9 cellular contexts compared by ENCODE assay signal in the genomic region with DNA sequence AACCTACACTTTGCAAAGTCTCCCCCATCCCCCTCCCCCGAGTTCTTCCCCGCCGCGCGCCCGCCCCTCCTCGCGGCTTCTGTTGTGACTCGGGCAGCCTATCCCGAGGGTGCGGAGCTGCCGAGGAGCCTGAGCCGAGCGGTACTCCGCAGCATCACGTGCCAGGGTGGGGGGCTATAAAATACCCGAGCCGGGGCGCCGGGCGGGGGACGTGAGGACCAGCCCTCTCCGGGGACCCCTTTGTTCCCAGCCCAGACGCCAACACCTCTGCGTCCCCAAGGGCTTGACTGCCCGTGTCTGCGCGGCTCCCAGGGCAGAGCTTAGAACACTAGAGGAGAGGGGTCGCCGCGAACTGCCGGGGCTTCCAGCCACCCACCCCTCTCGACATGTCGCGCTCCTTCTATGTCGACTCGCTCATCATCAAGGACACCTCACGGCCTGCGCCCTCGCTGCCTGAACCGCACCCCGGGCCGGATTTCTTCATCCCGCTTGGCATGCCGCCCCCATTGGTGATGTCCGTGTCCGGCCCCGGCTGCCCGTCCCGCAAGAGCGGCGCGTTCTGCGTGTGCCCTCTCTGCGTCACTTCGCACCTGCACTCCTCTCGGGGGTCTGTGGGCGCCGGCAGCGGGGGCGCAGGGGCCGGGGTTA. TPM values are rescaled to one million over a fixed set of nuclear protein-coding genes. Genes with fewer than 3 reads are reported as not detected.
DNase-seq lines count a peak whose midpoint lies in the region; ATAC-seq, FAIRE-seq and TF ChIP-seq lines count a peak whose summit lies in the region.
"Had no signal": no experiment of that assay in that cellular context is flagged by ENCODE, and none has a peak within 500 bp of the region (broad histone marks: within the 10 kb centered on the region; RNA-seq: fewer than 3 reads in every experiment).

Gene GSX2, plus strand, starts transcription at position 205 of the 648 bp plus-strand sequence. Its CDS starts 182 bp downstream, at position 387.

- 0 to 1% methylated on average over 15 to 62 of the region's 62 CpGs for WGBS in testis, 2 donors

- no peak for DNase-seq in activated CD4-positive, alpha-beta T cell treated with anti-CD3 and anti-CD28 coated beads, Interleukin-2, amount 10 ng/mL, durations not matched to agents 24 days and 14 days
- DNase-seq in activated CD4-positive, alpha-beta T cell treated with anti-CD3 and anti-CD28 coated beads for 1 hour = no peak
- DNase-seq in activated naive CD8-positive, alpha-beta T cell treated with anti-CD3 and anti-CD28 coated beads for 36 hours = no peak
- DNase-seq in iPS-NIHi7 (ENCODE audit: extremely low spot score) = peak; percentile 33
- no peak for DNase-seq in testis
- no peak for DNase-seq in NCI-H1105 (lab: John Stamatoyannopoulos, UW)
- no peak for DNase-seq in D721Med (ENCODE audit: insufficient read length, low spot score)

- no peak for FAIRE-seq in D721Med (lab: Jason Lieb, UNC)
- FAIRE-seq: G401.6 had no signal

- no peaks in the 10 kb centered on the region for H3K9me3 ChIP-seq in testis

- H3K4me1 Mint-ChIP-seq in activated CD4-positive, alpha-beta T cell treated with anti-CD3 and anti-CD28 coated beads, Interleukin-2, amount 10 ng/mL, durations not matched to agents 24 days and 14 days = peaks cover 32% of the 10 kb centered on the region
- peaks cover 61% of the 10 kb centered on the region for H3K4me1 Mint-ChIP-seq in activated naive CD8-positive, alpha-beta T cell treated with anti-CD3 and anti-CD28 coated beads for 36 hours

- H3K27me3 ChIP-seq in testis = no peaks in the 10 kb centered on the region

- no peak within 1 kb of the TSS for H3K27ac ChIP-seq in testis

- H3K36me3 ChIP-seq in testis (ENCODE audit: low read depth, missing control alignments) = no peaks in the 10 kb centered on the region

- peak within 1 kb of the TSS; percentile 59 for H3K4me3 Mint-ChIP-seq in activated CD4-positive, alpha-beta T cell treated with anti-CD3 and anti-CD28 coated beads, Interleukin-2, amount 10 ng/mL, durations not matched to agents 24 days and 14 days
- peak within 1 kb of the TSS; percentile 53 for H3K4me3 Mint-ChIP-seq in activated naive CD8-positive, alpha-beta T cell treated with anti-CD3 and anti-CD28 coated beads for 36 hours

- H3K27me3 Mint-ChIP-seq in activated CD4-positive, alpha-beta T cell treated with anti-CD3 and anti-CD28 coated beads, Interleukin-2, amount 10 ng/mL, durations not matched to agents 24 days and 14 days = peaks cover 90% of the 10 kb centered on the region
- peaks cover 99% of the 10 kb centered on the region for H3K27me3 Mint-ChIP-seq in activated naive CD8-positive, alpha-beta T cell treated with anti-CD3 and anti-CD28 coated beads for 36 hours

- TF ChIP-seq POLR2A in testis (IDR thresholded peaks at IDR 0.05) = no peak

- intact Hi-C loops in activated CD4-positive, alpha-beta T cell treated with anti-CD3 and anti-CD28 coated beads, Interleukin-2, amount 10 ng/mL, durations not matched to agents 24 days and 14 days (cut with micrococcal nuclease) = loop anchor here (1.0 to 5.0 kb wide), 4 partner anchors 127 to 903 kb away; no protein-coding TSS in a partner anchor
- intact Hi-C loops in testis (cut with DNase I; ENCODE audit: low total_unique reads) = no loop called here

- no peak within 1 kb of the TSS for H3K27ac Mint-ChIP-seq in activated CD4-positive, alpha-beta T cell treated with anti-CD3 and anti-CD28 coated beads, Interleukin-2, amount 10 ng/mL, durations not matched to agents 24 days and 14 days
- H3K27ac Mint-ChIP-seq in activated naive CD8-positive, alpha-beta T cell treated with anti-CD3 and anti-CD28 coated beads for 36 hours = no peak within 1 kb of the TSS

- H3K4me1 ChIP-seq in testis = peaks cover 22% of the 10 kb centered on the region

- peak within 1 kb of the TSS; percentile 24 to 44 for H3K4me3 ChIP-seq in testis

- H3K36me3 Mint-ChIP-seq in activated CD4-positive, alpha-beta T cell treated with anti-CD3 and anti-CD28 coated beads, Interleukin-2, amount 10 ng/mL, durations not matched to agents 24 days and 14 days (ENCODE audit: low read depth) = no peaks in the 10 kb centered on the region
- H3K36me3 Mint-ChIP-seq in activated naive CD8-positive, alpha-beta T cell treated with anti-CD3 and anti-CD28 coated beads for 36 hours = no peaks in the 10 kb centered on the region

- no peaks in the 10 kb centered on the region for H3K9me3 Mint-ChIP-seq in activated CD4-positive, alpha-beta T cell treated with anti-CD3 and anti-CD28 coated beads, Interleukin-2, amount 10 ng/mL, durations not matched to agents 24 days and 14 days
- H3K9me3 Mint-ChIP-seq in activated naive CD8-positive, alpha-beta T cell treated with anti-CD3 and anti-CD28 coated beads for 36 hours = no peaks in the 10 kb centered on the region

- TF ChIP-seq CTCF in testis (IDR thresholded peaks at IDR 0.05) (no peak), D721Med (IDR thresholded peaks at IDR 0.05; ENCODE audit: insufficient read depth, missing control alignments) (no peak)

- no peak for ATAC-seq in GM21390 (IDR thresholded peaks at IDR 0.05; ENCODE audit: unreplicated experiment)

RNA-seq across cellular contexts. Expression of gene GSX2, which starts in this region (rescaled TPM):
- total RNA-seq in activated CD4-positive, alpha-beta T cell treated with anti-CD3 and anti-CD28 coated beads, Interleukin-2, amount 10 ng/mL, durations not matched to agents 24 days and 14 days = not detected in 2 replicates
- total RNA-seq in activated naive CD8-positive, alpha-beta T cell treated with anti-CD3 and anti-CD28 coated beads for 36 hours = not detected
- 1 to 10 TPM; 1.8 to 2.0 TPM for total RNA-seq in testis
- 1.1 TPM for polyA plus RNA-seq in testis (ENCODE audit: insufficient read depth, low read depth, low replicate concordance)
